In the genomic region with DNA sequence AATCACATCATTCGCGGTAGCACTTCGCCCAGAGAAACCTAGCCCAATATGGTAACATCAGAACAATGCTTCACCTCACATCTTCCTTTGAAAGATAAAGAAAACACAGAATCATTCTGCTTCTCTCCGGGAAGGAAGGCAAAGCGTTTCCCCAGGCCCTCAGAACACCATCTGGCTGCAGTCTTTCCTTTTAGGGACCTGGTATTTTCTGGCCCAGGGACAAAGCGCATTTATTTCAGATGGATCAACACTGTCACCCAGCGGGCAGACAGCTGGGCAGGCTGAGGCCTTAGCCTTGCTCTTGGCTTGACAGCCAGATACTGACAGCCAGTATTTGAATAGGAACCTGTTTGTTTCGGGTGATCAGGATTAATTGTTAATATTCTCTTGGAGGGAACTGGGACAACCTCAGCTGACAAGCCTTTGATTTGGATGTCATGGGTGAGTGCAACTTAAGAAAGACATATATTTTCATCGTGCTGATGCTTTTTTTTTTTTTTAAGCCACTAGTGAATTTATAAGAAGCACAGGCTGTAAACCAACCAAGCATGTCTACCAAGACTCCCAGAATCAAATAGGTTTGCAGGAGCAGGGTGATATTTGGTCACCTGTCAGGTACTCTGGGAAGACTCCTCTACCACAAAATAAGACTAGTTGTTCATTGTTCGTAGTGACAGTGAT, we compare ENCODE assay signal across 8 cellular contexts.
DNase-seq lines count a peak whose midpoint lies in the region; TF ChIP-seq lines count a peak whose summit lies in the region.

No MANE protein-coding gene starts in this region.

- H3K4me3 ChIP-seq in H7 (ENCODE audit: insufficient read depth, low read depth, low read length) (no peak overlapping the region), colonic mucosa (no peak overlapping the region), suprapubic skin (no peak overlapping the region), MM.1S (ENCODE audit: low read length) (no peak overlapping the region)

- no peak for TF ChIP-seq POLR2A in suprapubic skin (IDR thresholded peaks at IDR 0.05)

- H2AFZ ChIP-seq in MM.1S (ENCODE audit: low read length) = no peak overlapping the region

- no peaks in the 10 kb centered on the region for H3K79me2 ChIP-seq in MM.1S (ENCODE audit: low read length)

- intact Hi-C loops in colonic mucosa (cut with DNase I) = no loop called here

- no peak overlapping the region for H3K4me2 ChIP-seq in MM.1S (ENCODE audit: low read depth, low read length)

- DNase-seq in H7 = peak; percentile 78
- peak; percentile 54 for DNase-seq in NCI-H748 treated with DMSO at 0.1 percent for 48 hours (lab: John Stamatoyannopoulos, UW)
- DNase-seq in colonic mucosa = peak; percentile 56
- DNase-seq in kidney tubule cell (ENCODE audit: low spot score) = peak; percentile 79
- peak; percentile 74 to 82 for DNase-seq in suprapubic skin (ENCODE audit: low spot score in 2 of 2)
- DNase-seq in activated naive CD4-positive, alpha-beta T cell (lab: John Stamatoyannopoulos, UW) = no peak
- no peak for DNase-seq in MM.1S
- no peak for DNase-seq in NCI-H226

- H3K27ac ChIP-seq in colonic mucosa (peak overlapping the region; percentile 27), suprapubic skin (no peak overlapping the region), MM.1S (ENCODE audit: low read length) (no peak overlapping the region)

- no peaks in the 10 kb centered on the region for H4K20me1 ChIP-seq in MM.1S (ENCODE audit: insufficient read depth, low read length)

- 20% methylated on average over 10 of the region's 10 CpGs for WGBS in suprapubic skin

- H3K9me2 ChIP-seq in MM.1S (replicated peaks; ENCODE audit: insufficient read depth, low read length) = no peaks in the 10 kb centered on the region

- no peak for TF ChIP-seq EP300 in suprapubic skin (IDR thresholded peaks at IDR 0.05)

- H3K9me3 ChIP-seq in colonic mucosa (no peaks in the 10 kb centered on the region), suprapubic skin (no peaks in the 10 kb centered on the region), MM.1S (replicated peaks; ENCODE audit: insufficient read depth, low read length) (no peaks in the 10 kb centered on the region)

- H3K27me3 ChIP-seq in H7 (ENCODE audit: control insufficient read depth, insufficient read depth, low read length) (no peaks in the 10 kb centered on the region), colonic mucosa (no peaks in the 10 kb centered on the region), suprapubic skin (no peaks in the 10 kb centered on the region), MM.1S (replicated peaks; ENCODE audit: insufficient read depth, low read length) (no peaks in the 10 kb centered on the region)

- TF ChIP-seq CTCF in colonic mucosa (IDR thresholded peaks at IDR 0.05) (peak; percentile 65), suprapubic skin (IDR thresholded peaks at IDR 0.05) (peak; percentile 71), MM.1S (IDR thresholded peaks at IDR 0.05; ENCODE audit: low read length) (no peak)

- no peaks in the 10 kb centered on the region for H3F3A ChIP-seq in MM.1S (ENCODE audit: insufficient read depth, low read length)

- no peaks in the 10 kb centered on the region for H3K4me1 ChIP-seq in colonic mucosa
- peaks cover 5% of the 10 kb centered on the region for H3K4me1 ChIP-seq in suprapubic skin
- no peaks in the 10 kb centered on the region for H3K4me1 ChIP-seq in MM.1S (ENCODE audit: low read length)

- no peak overlapping the region for H3K9ac ChIP-seq in colonic mucosa (ENCODE audit: low read depth in 2 of 2, low read length in 2 of 2)
- no peak overlapping the region for H3K9ac ChIP-seq in MM.1S (ENCODE audit: low read length)

- H3K36me3 ChIP-seq in H7 (replicated peaks; ENCODE audit: control insufficient read depth, insufficient read depth, low read length) (no peaks in the 10 kb centered on the region), colonic mucosa (no peaks in the 10 kb centered on the region), suprapubic skin (no peaks in the 10 kb centered on the region), MM.1S (replicated peaks; ENCODE audit: insufficient read depth, low read length) (no peaks in the 10 kb centered on the region)

Comparison
In these comparisons a context has a peak if more than half of its experiments do, and no peak if none do; other contexts are left out.
1. DNase-seq: peak in H7 (single experiment), NCI-H748 treated with DMSO at 0.1 percent for 48 hours (single experiment), colonic mucosa (single experiment), kidney tubule cell (single experiment) and suprapubic skin (2 of 2); none in activated naive CD4-positive, alpha-beta T cell (0 of 4), MM.1S (single experiment) and NCI-H226 (single experiment).